Comparison of ENCODE assay signal across 7 cellular contexts in genomic region chr16:83356266-83356665, GRCh38.
DNase-seq lines count a peak whose midpoint lies in the region; ATAC-seq and TF ChIP-seq lines count a peak whose summit lies in the region.

No MANE protein-coding gene starts in this region.

- peak; percentile 83 for DNase-seq in ELR (ENCODE audit: low read depth)
- DNase-seq in NCI-H1417 (lab: John Stamatoyannopoulos, UW) = peak; percentile 52 to 91 (median 67)
- peak; percentile 24 for DNase-seq in activated CD8-positive, alpha-beta T cell treated with anti-CD3 and anti-CD28 coated beads for 36 hours
- DNase-seq in left cardiac atrium = peak; percentile 24
- DNase-seq in stimulated activated CD8-positive, alpha-beta memory T cell treated with anti-CD3 and anti-CD28 coated beads, Interleukin-4, amount 100 ng/mL, for 48 hours = peak; percentile 24
- DNase-seq in activated CD8-positive, alpha-beta memory T cell treated with anti-CD3 and anti-CD28 coated beads for 24 hours = no peak

- ATAC-seq in GM21619 (IDR thresholded peaks at IDR 0.05; ENCODE audit: unreplicated experiment) = peak; percentile 83
- ATAC-seq in activated CD8-positive, alpha-beta T cell treated with anti-CD3 and anti-CD28 coated beads for 36 hours = no peak
- peak; percentile 72 for ATAC-seq in left cardiac atrium

- H3K36me3 Mint-ChIP-seq in activated CD8-positive, alpha-beta T cell treated with anti-CD3 and anti-CD28 coated beads for 36 hours (ENCODE audit: low read depth) = no peaks in the 10 kb centered on the region

- CTCF ChIA-PET in activated CD8-positive, alpha-beta T cell treated with anti-CD3 and anti-CD28 coated beads for 36 hours (lab: Charles Lee) = interaction anchor here (0.7 to 1.8 kb wide), 6 partner anchors 8 to 82 kb away, joined by 3 to 5 read pairs (median 3); no protein-coding TSS in a partner anchor

- intact Hi-C loops in activated CD8-positive, alpha-beta T cell treated with anti-CD3 and anti-CD28 coated beads for 36 hours (cut with micrococcal nuclease) = no loop called here
- intact Hi-C loops in left cardiac atrium (cut with DNase I) = loop anchor here in 1 of 2 donors (2.0 to 10.0 kb wide), 3 partner anchors 131 to 244 kb away; no protein-coding TSS in a partner anchor

- no peaks in the 10 kb centered on the region for H3K9me3 Mint-ChIP-seq in activated CD8-positive, alpha-beta T cell treated with anti-CD3 and anti-CD28 coated beads for 36 hours

- no peaks in the 10 kb centered on the region for H3K27me3 Mint-ChIP-seq in activated CD8-positive, alpha-beta T cell treated with anti-CD3 and anti-CD28 coated beads for 36 hours

- no peak overlapping the region for H3K27ac Mint-ChIP-seq in activated CD8-positive, alpha-beta T cell treated with anti-CD3 and anti-CD28 coated beads for 36 hours

- peak; percentile 48 for TF ChIP-seq CTCF in activated CD8-positive, alpha-beta T cell treated with anti-CD3 and anti-CD28 coated beads for 36 hours (IDR thresholded peaks at IDR 0.05)

- POLR2A ChIA-PET in activated CD8-positive, alpha-beta T cell treated with anti-CD3 and anti-CD28 coated beads for 36 hours (lab: Charles Lee) = no interaction called here

- no peak overlapping the region for H3K4me3 Mint-ChIP-seq in activated CD8-positive, alpha-beta T cell treated with anti-CD3 and anti-CD28 coated beads for 36 hours

- no peaks in the 10 kb centered on the region for H3K4me1 Mint-ChIP-seq in activated CD8-positive, alpha-beta T cell treated with anti-CD3 and anti-CD28 coated beads for 36 hours (ENCODE audit: low read depth)
